8 cellular contexts compared by ENCODE assay signal in genomic region chr5:154428208-154428607, GRCh38.
"Had no signal": no experiment of that assay in that cellular context is flagged by ENCODE, and none has a peak within 500 bp of the region (broad histone marks: within the 10 kb centered on the region; RNA-seq: fewer than 3 reads in every experiment).

No MANE protein-coding gene starts in this region.

- H3K4me3 ChIP-seq: GM12878 had no signal

- DNase-seq: GDM1, GF-D8 had no signal

- FAIRE-seq: G401.6, GM12878, GM12891, GM12892, GM18507, GM19239 had no signal

- ATAC-seq: GM12878 had no signal
